In genomic region chr4:65737672-65738071, GRCh38 we compare ENCODE assay signal across 23 cellular contexts.
"Had no signal": no experiment of that assay in that cellular context is flagged by ENCODE, and none has a peak within 500 bp of the region (broad histone marks: within the 10 kb centered on the region; RNA-seq: fewer than 3 reads in every experiment).

No MANE protein-coding gene starts in this region.

- H3K36me3 ChIP-seq: adrenal gland, breast epithelium had no signal

- H3K9me3 ChIP-seq: adrenal gland, breast epithelium had no signal

- H3K4me3 ChIP-seq: adrenal gland, breast epithelium had no signal

- H3K27me3 ChIP-seq: adrenal gland, breast epithelium had no signal

- ATAC-seq: activated T-helper 17 cell treated with anti-CD3 and anti-CD28 coated beads, Interleukin-2, amount 50 U/mL, for 72 hours; PC-3 had no signal

- H3K4me1 ChIP-seq: adrenal gland, breast epithelium had no signal

- DNase-seq: activated CD4-positive, alpha-beta memory T cell treated with anti-CD3 and anti-CD28 coated beads for 36 hours; activated CD4-positive, alpha-beta T cell treated with anti-CD3 and anti-CD28 coated beads, Interleukin-2, amount 10 ng/mL, durations not matched to agents 7 days and 5 days; activated CD4-positive, CD25-positive, alpha-beta regulatory T cell; activated CD8-positive, alpha-beta memory T cell treated with anti-CD3 and anti-CD28 coated beads for 24 hours; activated gamma-delta T cell treated with Interleukin-2 at 50 U/mL for 16 hours; activated naive CD4-positive, alpha-beta T cell treated with anti-CD3 and anti-CD28 coated beads, Interleukin-2, amount 50 U/mL, for 16 hours; activated naive CD8-positive, alpha-beta T cell treated with anti-CD3 and anti-CD28 coated beads, Interleukin-2, amount 10 ng/mL, durations not matched to agents 7 days and 5 days; activated T-cell treated with anti-CD3 and anti-CD28 coated beads for 4 hours; activated T-cell treated with anti-CD3 and anti-CD28 coated beads, Interleukin-2, amount 50 U/mL, for 48 hours; adrenal gland; anterior cingulate cortex; caudate nucleus; KG1; NCI-H1048; NCI-H146; NCI-H187 treated with DMSO at 0.1 percent for 48 hours; NCI-H446; NCI-H524; PC-3; SHP77 treated with DMSO at 0.1 percent for 48 hours had no signal

- H3K27ac ChIP-seq: adrenal gland, breast epithelium, VCaP had no signal
